21 cellular contexts compared by ENCODE assay signal in genomic region chr2:114685102-114685501, GRCh38.
"Had no signal": no experiment of that assay in that cellular context is flagged by ENCODE, and none has a peak within 500 bp of the region (broad histone marks: within the 10 kb centered on the region; RNA-seq: fewer than 3 reads in every experiment).

No MANE protein-coding gene starts in this region.

- H3K27ac ChIP-seq: dorsolateral prefrontal cortex, esophagus muscularis mucosa, gastrocnemius medialis, heart right ventricle, pancreas, stomach, thoracic aorta, transverse colon had no signal

- H3K4me1 Mint-ChIP-seq: natural killer cell had no signal

- H3K9me3 ChIP-seq: esophagus muscularis mucosa, gastrocnemius medialis, heart right ventricle, mucosa of descending colon, pancreas, stomach, thoracic aorta, transverse colon had no signal

- H3K4me3 Mint-ChIP-seq: natural killer cell had no signal

- ATAC-seq: gastrocnemius medialis, heart right ventricle, left colon, mucosa of descending colon, natural killer cell, pancreas, right cardiac atrium had no signal

- H3K27me3 ChIP-seq: gastrocnemius medialis, stomach, transverse colon had no signal

- H3K36me3 Mint-ChIP-seq: natural killer cell had no signal

- H3K27ac Mint-ChIP-seq: natural killer cell, progenitor cell of endocrine pancreas had no signal

- H3K36me3 ChIP-seq: esophagus muscularis mucosa, gastrocnemius medialis, heart right ventricle, pancreas, stomach, thoracic aorta, transverse colon had no signal

- H3K4me3 ChIP-seq: dorsolateral prefrontal cortex, esophagus muscularis mucosa, gastrocnemius medialis, heart right ventricle, mucosa of descending colon, pancreas, stomach, thoracic aorta, transverse colon had no signal

- DNase-seq: cortex of kidney; dorsolateral prefrontal cortex; effector CD8-positive, alpha-beta T cell; gastrocnemius medialis; heart right ventricle; hypothalamus; left colon; mammary epithelial cell; mucosa of descending colon; natural killer cell; occipital lobe; pancreas; right cardiac atrium; small intestine; stimulated activated CD4-positive, alpha-beta T cell treated with anti-CD3 and anti-CD28 coated beads, Interleukin-12 subunit alpha, Interleukin-12 subunit beta, amount 100 ng/mL, for 4 hours; stomach; substantia nigra; transverse colon had no signal

- H3K4me1 ChIP-seq: esophagus muscularis mucosa, gastrocnemius medialis, heart right ventricle, pancreas, stomach, transverse colon had no signal
